Comparison of ENCODE assay signal across 1 cellular context in genomic region chr17:43169561-43170139, GRCh38.
TF ChIP-seq lines count a peak whose summit lies in the region.

No MANE protein-coding gene starts in this region.

TF ChIP-seq in HEK293, 187 proteins besides CTCF, POLR2A, EP300 and RAD21 (continued from another document):
- peak; percentile 68 for TF ChIP-seq PRDM10 (tag by site-specific recombination; IDR thresholded peaks at IDR 0.05)
- peak; percentile 74 for TF ChIP-seq ZBTB20 (tag by site-specific recombination; IDR thresholded peaks at IDR 0.05)
